In genomic region chr19:18879579-18880373, GRCh38 we compare ENCODE assay signal across 8 cellular contexts. TPM values are rescaled to one million over a fixed set of nuclear protein-coding genes. Genes with fewer than 3 reads are reported as not detected.
DNase-seq lines count a peak whose midpoint lies in the region; ATAC-seq, FAIRE-seq and TF ChIP-seq lines count a peak whose summit lies in the region.

No MANE protein-coding gene starts in this region.

- H3K27me3 Mint-ChIP-seq in CD4-positive, alpha-beta T cell = no peaks in the 10 kb centered on the region

- DNase-seq in CD4-positive, alpha-beta T cell = peak in 2 of 10 experiments; percentile 21 to 33
- DNase-seq in GM12892 (ENCODE audit: insufficient read length) (no peak), SKM-1 (lab: John Stamatoyannopoulos, UW; ENCODE audit: unreplicated experiment) (peak; percentile 48), iPS-NIHi11 (ENCODE audit: low spot score) (peak; percentile 85), DMS79 (lab: John Stamatoyannopoulos, UW) (no peak), GM10266 (ENCODE audit: extremely low spot score) (no peak)

- no peaks in the 10 kb centered on the region for H3K4me1 Mint-ChIP-seq in CD4-positive, alpha-beta T cell (ENCODE audit: low read depth)

- no peaks in the 10 kb centered on the region for H3K27me3 ChIP-seq in CD4-positive, alpha-beta T cell (ENCODE audit: control insufficient read depth, insufficient read depth, low read length)

- no peak for TF ChIP-seq CTCF in CD4-positive, alpha-beta T cell (IDR thresholded peaks at IDR 0.05)
- TF ChIP-seq CTCF in GM10266 (IDR thresholded peaks at IDR 0.05; ENCODE audit: control insufficient read depth, insufficient read depth, low read depth, missing control alignments) = no peak

- no peak overlapping the region for H3K27ac ChIP-seq in CD4-positive, alpha-beta T cell (ENCODE audit: low read depth, low read length)

- no peak for TF ChIP-seq POLR2A in GM12892 (IDR thresholded peaks at IDR 0.05; ENCODE audit: low read depth, low read length)

- POLR2A ChIA-PET in CD4-positive, alpha-beta T cell (lab: Charles Lee) = no interaction called here

- H3K36me3 Mint-ChIP-seq in CD4-positive, alpha-beta T cell (ENCODE audit: low read depth) = no peaks in the 10 kb centered on the region

- no peak overlapping the region for H3K27ac Mint-ChIP-seq in CD4-positive, alpha-beta T cell

- CTCF ChIA-PET in CD4-positive, alpha-beta T cell (lab: Charles Lee) = no interaction called here

- no peaks in the 10 kb centered on the region for H3K9me3 ChIP-seq in CD4-positive, alpha-beta T cell (ENCODE audit: control insufficient read depth, low read length)

- no peaks in the 10 kb centered on the region for H3K9me3 Mint-ChIP-seq in CD4-positive, alpha-beta T cell

- ATAC-seq in CD4-positive, alpha-beta T cell (ENCODE audit: poor library complexity) = peak; percentile 80
- no peak for ATAC-seq in HG03460 (IDR thresholded peaks at IDR 0.05; ENCODE audit: unreplicated experiment)
- ATAC-seq in HG02763 (IDR thresholded peaks at IDR 0.05; ENCODE audit: unreplicated experiment) = no peak

- no peak overlapping the region for H3K4me3 Mint-ChIP-seq in CD4-positive, alpha-beta T cell

- FAIRE-seq in GM12892 (lab: Jason Lieb, UNC) = peak; percentile 17

- intact Hi-C loops in CD4-positive, alpha-beta T cell (cut with DNase I, micrococcal nuclease) = loop anchor here in 1 of 2 experiments (10.0 kb wide), 1 partner anchor 75 kb away; no protein-coding TSS in a partner anchor

RNA-seq across cellular contexts. Expression of gene CERS1, which starts 16.2 kb away (rescaled TPM):
- not detected for total RNA-seq in CD4-positive, alpha-beta T cell
- 0.15 TPM for polyA plus RNA-seq in GM12892 (2012; ENCODE audit: missing spikeins)

RNA-seq across cellular contexts. Expression of gene COPE, which starts 39.4 kb away (rescaled TPM):
- 100 to 1,000 TPM; 135 to 143 TPM for total RNA-seq in CD4-positive, alpha-beta T cell
- polyA plus RNA-seq in GM12892 (2012; ENCODE audit: missing spikeins) = 81.2 TPM

RNA-seq across cellular contexts. Expression of gene DDX49, which starts 39.7 kb away (rescaled TPM):
- total RNA-seq in CD4-positive, alpha-beta T cell = 10 to 100 TPM; 47.9 to 49.7 TPM
- 24.4 TPM for polyA plus RNA-seq in GM12892 (2012; ENCODE audit: missing spikeins)

RNA-seq across cellular contexts. Expression of gene UPF1, which starts 48.0 kb away (rescaled TPM):
- 100 to 1,000 TPM; 146 to 150 TPM for total RNA-seq in CD4-positive, alpha-beta T cell
- 12.8 TPM for polyA plus RNA-seq in GM12892 (2012; ENCODE audit: missing spikeins)

Comparison
In these comparisons a context has a peak if more than half of its experiments do, and no peak if none do; other contexts are left out.
1. DNase-seq: peak in SKM-1 (single experiment) and iPS-NIHi11 (single experiment); none in GM12892 (single experiment), DMS79 (single experiment) and GM10266 (single experiment).